In genomic region chr10:21724695-21725371, GRCh38 we compare ENCODE assay signal across 1 cellular context.
TF ChIP-seq lines count a peak whose summit lies in the region.

No MANE protein-coding gene starts in this region.

TF ChIP-seq in HepG2, 621 proteins besides CTCF, POLR2A, EP300 and RAD21 (continued from another document):
- TF ChIP-seq HNRNPH1 (optimal IDR thresholded peaks at IDR 0.05; ENCODE audit: low read depth, low read length) (no peak), ZBTB21 (CRISPR knock-in tag; IDR thresholded peaks at IDR 0.05) (no peak), ZNF335 (CRISPR knock-in tag; IDR thresholded peaks at IDR 0.05) (0 out of 2 replicates have a peak, but pooled peaks have one; percentile 40), HDAC6 (IDR thresholded peaks at IDR 0.05; ENCODE audit: low read depth, low read length) (no peak), ZBED4 (CRISPR knock-in tag; IDR thresholded peaks at IDR 0.05; ENCODE audit: borderline replicate concordance) (no peak), GTF2F1 (IDR thresholded peaks at IDR 0.05; ENCODE audit: low read length) (peak; percentile 91; the same call in 1 of the 2 replicates), SMC3 (IDR thresholded peaks at IDR 0.05; ENCODE audit: low read length) (peak; percentile 54; the same call in 1 of the 2 replicates), ZFP36L1 (CRISPR knock-in tag; IDR thresholded peaks at IDR 0.05) (0 out of 2 replicates have a peak, but pooled peaks have one; percentile 54), SAP130 (CRISPR knock-in tag; IDR thresholded peaks at IDR 0.05; ENCODE audit: low read depth) (peak; percentile 76), ZNF24 (IDR thresholded peaks at IDR 0.05) (0 out of 2 replicates have a peak, but pooled peaks have one; percentile 26), AGO2 (optimal IDR thresholded peaks at IDR 0.05; ENCODE audit: low read depth, low read length) (no peak), POGZ (CRISPR knock-in tag; IDR thresholded peaks at IDR 0.05) (0 out of 2 replicates have a peak, but pooled peaks have one; percentile 34), ZFY (CRISPR knock-in tag; IDR thresholded peaks at IDR 0.05) (peak; percentile 50), FOSL2 (CRISPR knock-in tag; IDR thresholded peaks at IDR 0.05) (0 out of 2 replicates have a peak, but pooled peaks have one; percentile 20), PAXIP1 (CRISPR knock-in tag; conservative IDR thresholded peaks at IDR 0.05) (peak; percentile 74), CEBPG (CRISPR knock-in tag; IDR thresholded peaks at IDR 0.05) (peak; percentile 99), FOXP4 (CRISPR knock-in tag; IDR thresholded peaks at IDR 0.05) (peak; percentile 48), ZSCAN22 (CRISPR knock-in tag; IDR thresholded peaks at IDR 0.05) (no peak), ZNF780A (CRISPR knock-in tag; IDR thresholded peaks at IDR 0.05) (no peak), TBX2 (CRISPR knock-in tag; IDR thresholded peaks at IDR 0.05; ENCODE audit: borderline replicate concordance) (peak; percentile 46; the same call in 1 of the 2 replicates), HDAC2 (CRISPR knock-in tag; IDR thresholded peaks at IDR 0.05) (peak; percentile 34; the same call in 1 of the 2 replicates), TBL1XR1 (IDR thresholded peaks at IDR 0.05; ENCODE audit: borderline replicate concordance, low read length, partially characterized antibody) (peak; percentile 54), HDAC1 (CRISPR knock-in tag; IDR thresholded peaks at IDR 0.05) (peak; percentile 47; the same call in 1 of the 2 replicates), HNF4G (IDR thresholded peaks at IDR 0.05; ENCODE audit: borderline replicate concordance, low read depth, low read length) (peak; percentile 42; the same call in 1 of the 2 replicates), HNF4G (CRISPR knock-in tag; IDR thresholded peaks at IDR 0.05; ENCODE audit: borderline replicate concordance, low read depth) (no peak), ZMYM4 (CRISPR knock-in tag; IDR thresholded peaks at IDR 0.05) (peak; percentile 74), NFIC (IDR thresholded peaks at IDR 0.05; ENCODE audit: low read length) (peak; percentile 98), ERF (CRISPR knock-in tag; IDR thresholded peaks at IDR 0.05) (0 out of 2 replicates have a peak, but pooled peaks have one; percentile 48), RCOR2 (CRISPR knock-in tag; IDR thresholded peaks at IDR 0.05) (peak; percentile 73; the same call in 1 of the 2 replicates), ISL2 (CRISPR knock-in tag; IDR thresholded peaks at IDR 0.05) (peak; percentile 46; the same call in 1 of the 2 replicates), ATF7 (IDR thresholded peaks at IDR 0.05) (peak; percentile 68), ATF7 (CRISPR knock-in tag; IDR thresholded peaks at IDR 0.05) (no peak), ZFX (CRISPR knock-in tag; IDR thresholded peaks at IDR 0.05; ENCODE audit: low read depth) (peak; percentile 74), CBX5 (CRISPR knock-in tag; IDR thresholded peaks at IDR 0.05; ENCODE audit: borderline replicate concordance) (no peak), CBFB (CRISPR knock-in tag; IDR thresholded peaks at IDR 0.05) (peak; percentile 69; the same call in 1 of the 2 replicates), SALL1 (CRISPR knock-in tag; IDR thresholded peaks at IDR 0.05) (peak; percentile 73; the same call in 1 of the 2 replicates), HOMEZ (CRISPR knock-in tag; IDR thresholded peaks at IDR 0.05; ENCODE audit: low read depth) (peak; percentile 81)
